ENCODE assay signal across 12 cellular contexts in genomic region chr11:74010306-74010981, GRCh38. TPM values are rescaled to one million over a fixed set of nuclear protein-coding genes. Genes with fewer than 3 reads are reported as not detected.
DNase-seq lines count a peak whose midpoint lies in the region; ATAC-seq and TF ChIP-seq lines count a peak whose summit lies in the region.
"Had no signal": no experiment of that assay in that cellular context is flagged by ENCODE, and none has a peak within 500 bp of the region (broad histone marks: within the 10 kb centered on the region; RNA-seq: fewer than 3 reads in every experiment).

No MANE protein-coding gene starts in this region.

- H3K36me3 ChIP-seq in IMR-90 (ENCODE audit: control insufficient read depth, insufficient read depth, low read length), result no peaks in the 10 kb centered on the region
- no peaks in the 10 kb centered on the region for H3K36me3 ChIP-seq in naive thymus-derived CD4-positive, alpha-beta T cell (ENCODE audit: control insufficient read depth in 2 of 3, insufficient read depth in 3 of 3, low read length in 3 of 3)
- no peaks in the 10 kb centered on the region; the same call in 1 of the 2 replicates for H3K36me3 ChIP-seq in Karpas-422 (ENCODE audit: insufficient read depth, low read length)

- 90% methylated on average over 2 of the region's 3 CpGs; no CpG with 5 or more reads in 1 of the 2 experiments for WGBS in IMR-90 (ENCODE audit: extremely low coverage in 2 of 2, insufficient read length in 1 of 2), 2 experiments

- CTCF ChIA-PET in IMR-90 (lab: Yijun Ruan, JAX), result no interaction called here
- CTCF ChIA-PET in activated CD8-positive, alpha-beta memory T cell treated with anti-CD3 and anti-CD28 coated beads, Interleukin-2, amount 10 ng/mL, durations not matched to agents 7 days and 5 days (lab: Charles Lee), result interaction anchor here (0.8 to 1.1 kb wide), 2 partner anchors 9 to 11 kb away, joined by 3 read pairs; no protein-coding TSS in a partner anchor
- CTCF ChIA-PET in naive thymus-derived CD4-positive, alpha-beta T cell (lab: Charles Lee), result interaction anchor here (0.5 to 1.4 kb wide), 6 partner anchors 9 to 216 kb away, joined by 3 to 9 read pairs (median 4); no protein-coding TSS in a partner anchor

- TF ChIP-seq CTCF in IMR-90 (conservative IDR thresholded peaks at IDR 0.05; ENCODE audit: low read depth, low read length), result no peak

- H3K27me3 Mint-ChIP-seq in activated CD8-positive, alpha-beta memory T cell treated with anti-CD3 and anti-CD28 coated beads, Interleukin-2, amount 10 ng/mL, durations not matched to agents 7 days and 5 days, result no peaks in the 10 kb centered on the region
- no peaks in the 10 kb centered on the region for H3K27me3 Mint-ChIP-seq in naive thymus-derived CD4-positive, alpha-beta T cell

- no peak overlapping the region for H4K8ac ChIP-seq in IMR-90 (ENCODE audit: low read depth in 2 of 2, low read length in 2 of 2)

- no peak overlapping the region for H3K18ac ChIP-seq in IMR-90 (ENCODE audit: low read depth, low read length)

- in situ Hi-C loops in IMR-90 (cut with MboI; ENCODE audit: low sequenced_read_pairs), result no loop called here

- no peaks in the 10 kb centered on the region for H3K79me2 ChIP-seq in Karpas-422 (ENCODE audit: low read length)

- H3K9me3 Mint-ChIP-seq in activated CD8-positive, alpha-beta memory T cell treated with anti-CD3 and anti-CD28 coated beads, Interleukin-2, amount 10 ng/mL, durations not matched to agents 7 days and 5 days (ENCODE audit: low read depth), result no peaks in the 10 kb centered on the region
- H3K9me3 Mint-ChIP-seq in naive thymus-derived CD4-positive, alpha-beta T cell, result no peaks in the 10 kb centered on the region

- no peak overlapping the region for H3K14ac ChIP-seq in IMR-90 (replicated peaks; ENCODE audit: low read depth, low read length)

- H2BK15ac ChIP-seq in IMR-90 (ENCODE audit: low read depth, low read length), result no peak overlapping the region

- no peak for ATAC-seq in IMR-90 (ENCODE audit: low read depth)
- ATAC-seq in activated CD8-positive, alpha-beta memory T cell treated with anti-CD3 and anti-CD28 coated beads, Interleukin-2, amount 10 ng/mL, durations not matched to agents 7 days and 5 days, result no peak
- ATAC-seq in naive thymus-derived CD4-positive, alpha-beta T cell, result no peak
- ATAC-seq in GM21390 (IDR thresholded peaks at IDR 0.05; ENCODE audit: unreplicated experiment), result no peak

- H3K9ac ChIP-seq in IMR-90 (ENCODE audit: low read depth, low read length) (no peak overlapping the region), Karpas-422 (ENCODE audit: low read length) (no peak overlapping the region)

- H3K27ac ChIP-seq in IMR-90 (ENCODE audit: insufficient read depth, low read length) (no peak overlapping the region), Karpas-422 (ENCODE audit: low read length) (no peak overlapping the region)
- peak overlapping the region; percentile 61 for H3K27ac ChIP-seq in naive thymus-derived CD4-positive, alpha-beta T cell (ENCODE audit: low read depth, low read length)
- H3K27ac ChIP-seq: PC-9 had no signal

- no peak overlapping the region for H3K4me3 ChIP-seq in IMR-90 (ENCODE audit: insufficient read depth, low read depth, low read length)
- no peak overlapping the region for H3K4me3 ChIP-seq in naive thymus-derived CD4-positive, alpha-beta T cell (ENCODE audit: low read length)
- no peak overlapping the region for H3K4me3 ChIP-seq in Karpas-422 (ENCODE audit: low read length)
- H3K4me3 ChIP-seq: PC-9, smooth muscle cell had no signal

- no peak overlapping the region for H2BK20ac ChIP-seq in IMR-90 (ENCODE audit: low read depth, low read length)

- TF ChIP-seq RAD21 in IMR-90 (IDR thresholded peaks at IDR 0.05; ENCODE audit: low read length), result no peak

- H2AFZ ChIP-seq in IMR-90 (replicated peaks; ENCODE audit: low read length, poor library complexity) (no peak overlapping the region), Karpas-422 (ENCODE audit: low read length) (no peak overlapping the region)
- H2AFZ ChIP-seq: PC-9 had no signal

- no peaks in the 10 kb centered on the region for H3K79me1 ChIP-seq in IMR-90 (ENCODE audit: low read depth in 1 of 2, low read length in 2 of 2)

- H2AK9ac ChIP-seq in IMR-90 (replicated peaks; ENCODE audit: low read depth, low read length, poor library complexity), result no peak overlapping the region

- no peaks in the 10 kb centered on the region for H3K9me2 ChIP-seq in Karpas-422 (replicated peaks; ENCODE audit: insufficient read depth, low read length)

- no peak overlapping the region for H2BK5ac ChIP-seq in IMR-90 (ENCODE audit: low read depth, low read length, poor library complexity, severe bottlenecking)

- POLR2A ChIA-PET in IMR-90 (lab: Charles Lee; ENCODE audit: unreplicated experiment), result no interaction called here
- POLR2A ChIA-PET in naive thymus-derived CD4-positive, alpha-beta T cell (lab: Charles Lee), result interaction anchor here (1.2 to 14.0 kb wide), 7 partner anchors 10 to 44 kb away, joined by 3 to 237 read pairs (median 8); partner anchors contain the start of gene UCP2

- DNase-seq in NCI-H2196 (lab: John Stamatoyannopoulos, UW; ENCODE audit: unreplicated experiment), result peak; percentile 33
- DNase-seq in NCI-H2196 treated with DMSO at 0.1 percent for 48 hours (lab: John Stamatoyannopoulos, UW; ENCODE audit: unreplicated experiment), result no peak
- no peak for DNase-seq in IMR-90
- DNase-seq in activated CD8-positive, alpha-beta memory T cell treated with anti-CD3 and anti-CD28 coated beads, Interleukin-2, amount 10 ng/mL, durations not matched to agents 7 days and 5 days, result no peak
- peak in 1 of 9 donors; percentile 20 for DNase-seq in naive thymus-derived CD4-positive, alpha-beta T cell
- no peak for DNase-seq in Karpas-422
- no peak for DNase-seq in NCI-H1092 treated with DMSO at 0.1 percent for 48 hours (lab: John Stamatoyannopoulos, UW)
- DNase-seq: DMS153, NCI-H2107, PC-9 had no signal

- H3K4me3 Mint-ChIP-seq in activated CD8-positive, alpha-beta memory T cell treated with anti-CD3 and anti-CD28 coated beads, Interleukin-2, amount 10 ng/mL, durations not matched to agents 7 days and 5 days, result no peak overlapping the region
- H3K4me3 Mint-ChIP-seq in naive thymus-derived CD4-positive, alpha-beta T cell, result peak overlapping the region; percentile 44 to 81 (median 66)

- H3K4me1 Mint-ChIP-seq in activated CD8-positive, alpha-beta memory T cell treated with anti-CD3 and anti-CD28 coated beads, Interleukin-2, amount 10 ng/mL, durations not matched to agents 7 days and 5 days, result peaks cover 66% of the 10 kb centered on the region
- peaks cover 46 to 99% (median 87%) of the 10 kb centered on the region in 7 donors for H3K4me1 Mint-ChIP-seq in naive thymus-derived CD4-positive, alpha-beta T cell

- peak overlapping the region; percentile 82 for H3K27ac Mint-ChIP-seq in activated CD8-positive, alpha-beta memory T cell treated with anti-CD3 and anti-CD28 coated beads, Interleukin-2, amount 10 ng/mL, durations not matched to agents 7 days and 5 days
- peak overlapping the region; percentile 80 to 98 (median 94) for H3K27ac Mint-ChIP-seq in naive thymus-derived CD4-positive, alpha-beta T cell

- dilution Hi-C loops in IMR-90 (cut with HindIII; ENCODE audit: low sequenced_read_pairs, unreplicated experiment), result no loop called here

- no peak overlapping the region for H2AK5ac ChIP-seq in IMR-90 (ENCODE audit: low read depth, low read length)

- no peak overlapping the region for H4K5ac ChIP-seq in IMR-90 (ENCODE audit: low read depth, low read length)

- H3K27me3 ChIP-seq in IMR-90 (ENCODE audit: control insufficient read depth, insufficient read depth, low read length) (no peaks in the 10 kb centered on the region), Karpas-422 (ENCODE audit: low read length) (no peaks in the 10 kb centered on the region)
- no peaks in the 10 kb centered on the region for H3K27me3 ChIP-seq in naive thymus-derived CD4-positive, alpha-beta T cell (ENCODE audit: control insufficient read depth in 2 of 2, insufficient read depth in 2 of 2, low read length in 2 of 2)

- intact Hi-C loops in IMR-90 (cut with micrococcal nuclease), result no loop called here
- intact Hi-C loops in naive thymus-derived CD4-positive, alpha-beta T cell (cut with micrococcal nuclease), result loop anchor here in 1 of 2 donors (1.0 to 2.0 kb wide), 2 partner anchors 16 to 46 kb away; no protein-coding TSS in a partner anchor

- TF ChIP-seq POLR2A in IMR-90 (IDR thresholded peaks at IDR 0.05; ENCODE audit: low read depth, low read length), result no peak

- H3K9me1 ChIP-seq in IMR-90 (ENCODE audit: insufficient read depth, low read length), result 0 out of 2 replicates have a peak, but pooled peaks cover 5% of the 10 kb centered on the region

- no peaks in the 10 kb centered on the region for H3K9me3 ChIP-seq in IMR-90 (ENCODE audit: control insufficient read depth, insufficient read depth, low read length)
- H3K9me3 ChIP-seq in naive thymus-derived CD4-positive, alpha-beta T cell (ENCODE audit: control insufficient read depth in 2 of 3, low read length in 3 of 3), result no peaks in the 10 kb centered on the region
- no peaks in the 10 kb centered on the region for H3K9me3 ChIP-seq in Karpas-422 (ENCODE audit: low read length)

- H3K4ac ChIP-seq in IMR-90 (ENCODE audit: low read depth, low read length), result no peak overlapping the region

- no peak overlapping the region for H3K56ac ChIP-seq in IMR-90 (ENCODE audit: extremely low read depth, insufficient read depth, low read length)

- H4K91ac ChIP-seq in IMR-90 (ENCODE audit: insufficient read depth, low read depth, low read length), result no peak overlapping the region

- BruUV-seq in IMR-90 (replicated peaks; lab: Mats Ljungman, UMichigan), result no TSS peak

- H4K20me1 ChIP-seq in IMR-90 (ENCODE audit: insufficient read depth, low read length) (no peaks in the 10 kb centered on the region; the same call in 1 of the 2 replicates), Karpas-422 (ENCODE audit: insufficient read depth, low read depth, low read length) (0 out of 2 replicates have a peak, but pooled peaks cover 4% of the 10 kb centered on the region)

- H3K36me3 Mint-ChIP-seq in activated CD8-positive, alpha-beta memory T cell treated with anti-CD3 and anti-CD28 coated beads, Interleukin-2, amount 10 ng/mL, durations not matched to agents 7 days and 5 days, result peaks cover 11% of the 10 kb centered on the region
- H3K36me3 Mint-ChIP-seq in naive thymus-derived CD4-positive, alpha-beta T cell, result peaks cover 0 to 16% (median 0%) of the 10 kb centered on the region in 5 donors

- H3K4me1 ChIP-seq in IMR-90 (ENCODE audit: control insufficient read depth, insufficient read depth, low read length) (no peaks in the 10 kb centered on the region; the same call in 1 of the 2 replicates), Karpas-422 (ENCODE audit: low read length) (peaks cover 30% of the 10 kb centered on the region)
- H3K4me1 ChIP-seq in naive thymus-derived CD4-positive, alpha-beta T cell (ENCODE audit: control insufficient read depth in 2 of 2, insufficient read depth in 2 of 2, low read length in 2 of 2), result peaks cover 89 to 96% of the 10 kb centered on the region in 2 donors

- H2BK120ac ChIP-seq in IMR-90 (ENCODE audit: low read depth, low read length), result 0 out of 2 replicates have a peak overlapping the region, but pooled peaks have one; percentile 4

- H3K4me2 ChIP-seq in IMR-90 (ENCODE audit: low read depth, low read length), result no peak overlapping the region
- no peak overlapping the region for H3K4me2 ChIP-seq in Karpas-422 (ENCODE audit: low read depth, low read length, poor library complexity, severe bottlenecking)
- H3K4me2 ChIP-seq: PC-9, smooth muscle cell had no signal

- H3K23ac ChIP-seq in IMR-90 (ENCODE audit: low read depth, low read length), result no peak overlapping the region; the same call in 1 of the 2 replicates

RNA-seq across cellular contexts. Expression of gene UCP3, which starts 1.6 kb away (rescaled TPM):
- total RNA-seq in IMR-90 (2012; rRNA removed), result under 0.01 TPM in 2 replicates
- 0.80 TPM in 2 replicates for polyA plus RNA-seq in IMR-90 (2012; rRNA removed)
- polyA plus RNA-seq in IMR-90 (2012; cell fraction: cytosol; rRNA removed), result 0.05 and 0.24 TPM in 2 replicates
- polyA plus RNA-seq in IMR-90 (2012; cell fraction: nucleus; rRNA removed; ENCODE audit: low replicate concordance), result 5.7 and 10.3 TPM in 2 replicates
- 1 to 10 TPM; 3.3 to 5.2 TPM for total RNA-seq in activated CD8-positive, alpha-beta memory T cell treated with anti-CD3 and anti-CD28 coated beads, Interleukin-2, amount 10 ng/mL, durations not matched to agents 7 days and 5 days
- 10 to 100 TPM in 1 of 5 experiments, 1 to 10 TPM in 4; 3.8 to 10.5 (median 6.6) TPM for total RNA-seq in naive thymus-derived CD4-positive, alpha-beta T cell
- under 1 TPM; 0.41 to 0.97 TPM for polyA plus RNA-seq in naive thymus-derived CD4-positive, alpha-beta T cell
- 3.0 and 4.0 TPM in 2 replicates for total RNA-seq in Karpas-422 (2014; rRNA removed; shearing (Covaris generic); ENCODE audit: low replicate concordance)

RNA-seq across cellular contexts. Expression of gene UCP2, which starts 27.8 kb away (rescaled TPM):
- 2.0 and 2.2 TPM in 2 replicates for total RNA-seq in IMR-90 (2012; rRNA removed)
- 11.9 and 12.0 TPM in 2 replicates for polyA plus RNA-seq in IMR-90 (2012; rRNA removed)
- polyA plus RNA-seq in IMR-90 (2012; cell fraction: cytosol; rRNA removed), result 11.1 and 16.7 TPM in 2 replicates
- 5.0 and 5.4 TPM in 2 replicates for polyA plus RNA-seq in IMR-90 (2012; cell fraction: nucleus; rRNA removed; ENCODE audit: low replicate concordance)
- total RNA-seq in activated CD8-positive, alpha-beta memory T cell treated with anti-CD3 and anti-CD28 coated beads, Interleukin-2, amount 10 ng/mL, durations not matched to agents 7 days and 5 days, result 100 to 1,000 TPM; 199 to 288 TPM
- total RNA-seq in naive thymus-derived CD4-positive, alpha-beta T cell, result 100 to 1,000 TPM; 365 to 949 (median 395) TPM
- polyA plus RNA-seq in naive thymus-derived CD4-positive, alpha-beta T cell, result 1,000 to 10,000 TPM; 1,221 to 1,411 TPM
- 189 and 274 TPM in 2 replicates for total RNA-seq in Karpas-422 (2014; rRNA removed; shearing (Covaris generic); ENCODE audit: low replicate concordance)

RNA-seq across cellular contexts. Expression of gene DNAJB13, which starts 59.6 kb away (rescaled TPM):
- 0.18 and 0.28 TPM in 2 replicates for total RNA-seq in IMR-90 (2012; rRNA removed)
- polyA plus RNA-seq in IMR-90 (2012; rRNA removed), result 0.10 and 0.48 TPM in 2 replicates
- polyA plus RNA-seq in IMR-90 (2012; cell fraction: cytosol; rRNA removed), result 0.14 TPM in 1 of 2 replicates, not detected in the other
- 0.15 and 0.33 TPM in 2 replicates for polyA plus RNA-seq in IMR-90 (2012; cell fraction: nucleus; rRNA removed; ENCODE audit: low replicate concordance)
- total RNA-seq in activated CD8-positive, alpha-beta memory T cell treated with anti-CD3 and anti-CD28 coated beads, Interleukin-2, amount 10 ng/mL, durations not matched to agents 7 days and 5 days, result under 1 TPM; 0.26 to 0.29 TPM
- total RNA-seq in naive thymus-derived CD4-positive, alpha-beta T cell, result under 1 TPM in 4 of 5 experiments, not detected in 1; 0.19 to 0.73 (median 0.44) TPM
- under 1 TPM; 0.32 to 0.45 TPM for polyA plus RNA-seq in naive thymus-derived CD4-positive, alpha-beta T cell
- 0.22 TPM in 1 of 2 replicates, not detected in the other for total RNA-seq in Karpas-422 (2014; rRNA removed; shearing (Covaris generic); ENCODE audit: low replicate concordance)
- total RNA-seq: smooth muscle cell had no signal
- polyA plus RNA-seq: smooth muscle cell had no signal

Comparison
In these comparisons a context has a peak if more than half of its experiments do, and no peak if none do; other contexts are left out.
1. RNA of gene UCP2, which starts 27.8 kb away (total RNA-seq): 365 to 949 TPM in naive thymus-derived CD4-positive, alpha-beta T cell, 199 to 288 TPM in activated CD8-positive, alpha-beta memory T cell treated with anti-CD3 and anti-CD28 coated beads, Interleukin-2, amount 10 ng/mL, durations not matched to agents 7 days and 5 days and 189 to 274 TPM in Karpas-422; 2.0 to 2.2 TPM in IMR-90; every median in the first group is over 10 times any median in the second.